In the genomic region with DNA sequence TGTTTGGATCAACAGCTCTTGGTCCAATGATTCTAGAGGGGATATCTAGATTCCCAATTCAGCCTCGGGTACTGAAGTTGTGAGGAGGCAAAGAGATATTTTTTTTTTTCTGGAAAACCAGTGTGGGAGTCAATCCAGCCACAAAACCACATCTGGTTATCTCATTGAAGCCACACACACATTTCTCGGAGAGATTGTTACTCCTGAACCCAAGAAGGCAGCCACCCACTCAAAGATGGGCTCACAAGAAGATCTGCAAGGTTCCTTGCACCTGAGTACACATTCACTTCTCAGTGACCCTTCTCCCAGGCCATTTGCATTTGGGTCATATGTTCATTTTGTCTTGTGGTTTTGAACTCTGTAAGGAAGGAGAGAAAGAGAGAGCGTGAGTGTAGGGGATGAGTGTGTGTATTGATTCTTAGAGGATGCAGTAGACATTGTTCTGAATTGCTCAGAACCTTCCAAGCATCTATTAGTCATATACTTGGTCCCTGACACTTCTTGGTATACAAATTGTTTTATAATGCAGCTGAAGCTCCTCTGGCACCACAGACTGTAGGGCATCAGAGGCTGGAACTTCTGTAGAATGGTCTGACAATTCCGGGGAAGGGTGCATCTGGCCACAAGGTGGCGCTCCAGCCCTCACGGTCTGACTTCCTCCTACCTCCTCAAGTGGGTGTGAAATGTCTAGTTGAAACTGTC, we compare ENCODE assay signal across 8 cellular contexts. TPM values are rescaled to one million over a fixed set of nuclear protein-coding genes. Genes with fewer than 3 reads are reported as not detected.
A peak's percentile ranks its signal among the peaks of the same experiment; 100 is the strongest.
DNase-seq lines count a peak whose midpoint lies in the region; ATAC-seq and TF ChIP-seq lines count a peak whose summit lies in the region.

No MANE protein-coding gene starts in this region.

- peak; percentile 51 to 84 (median 63) for DNase-seq in CD4-positive, CD25-positive, alpha-beta regulatory T cell
- DNase-seq in NOMO-1 (lab: John Stamatoyannopoulos, UW; ENCODE audit: unreplicated experiment in 2 of 2) (peak; percentile 54 to 82), mesothelial cell of epicardium (ENCODE audit: low spot score in 2 of 2, unreplicated experiment in 2 of 2) (peak; percentile 59 to 77)
- peak; percentile 62 to 88 (median 72) for DNase-seq in activated CD8-positive, alpha-beta memory T cell treated with anti-CD3 and anti-CD28 coated beads for 48 hours (ENCODE audit: low read depth in 2 of 3, low spot score in 2 of 3)
- peak; percentile 78 to 79 (median 79) for DNase-seq in effector memory CD8-positive, alpha-beta T cell
- DNase-seq in stimulated activated CD8-positive, alpha-beta memory T cell treated with anti-CD3 and anti-CD28 coated beads, Interleukin-4, amount 100 ng/mL, for 1 hour (ENCODE audit: low read depth in 2 of 2, low spot score in 1 of 2): peak; percentile 72 to 73

- no peak overlapping the region for H3K27ac Mint-ChIP-seq in CD4-positive, CD25-positive, alpha-beta regulatory T cell
- H3K27ac Mint-ChIP-seq in effector memory CD8-positive, alpha-beta T cell: no peak overlapping the region
- no peak overlapping the region for H3K27ac Mint-ChIP-seq in mesothelial cell of epicardium

- no peak overlapping the region for H3K4me3 Mint-ChIP-seq in CD4-positive, CD25-positive, alpha-beta regulatory T cell
- no peak overlapping the region for H3K4me3 Mint-ChIP-seq in effector memory CD8-positive, alpha-beta T cell
- no peak overlapping the region for H3K4me3 Mint-ChIP-seq in mesothelial cell of epicardium

- peak; percentile 88 for TF ChIP-seq CTCF in mesothelial cell of epicardium (IDR thresholded peaks at IDR 0.05; ENCODE audit: unreplicated experiment)

- no peaks in the 10 kb centered on the region for H3K9me3 Mint-ChIP-seq in CD4-positive, CD25-positive, alpha-beta regulatory T cell
- H3K9me3 Mint-ChIP-seq in effector memory CD8-positive, alpha-beta T cell: no peaks in the 10 kb centered on the region
- H3K9me3 Mint-ChIP-seq in mesothelial cell of epicardium: no peaks in the 10 kb centered on the region

- ATAC-seq in CD4-positive, CD25-positive, alpha-beta regulatory T cell (ENCODE audit: low read depth in 2 of 2): peak; percentile 82 to 88
- ATAC-seq in GM19372 (IDR thresholded peaks at IDR 0.05; ENCODE audit: low read depth, unreplicated experiment) (peak; percentile 67), HG03571 (IDR thresholded peaks at IDR 0.05; ENCODE audit: unreplicated experiment) (peak; percentile 83)
- ATAC-seq in effector memory CD8-positive, alpha-beta T cell (replicated peaks): peak; percentile 97

- no peaks in the 10 kb centered on the region for H3K27me3 ChIP-seq in CD4-positive, CD25-positive, alpha-beta regulatory T cell (ENCODE audit: control insufficient read depth, insufficient read depth, low read length)

- no peak overlapping the region for H3K4me3 ChIP-seq in CD4-positive, CD25-positive, alpha-beta regulatory T cell (ENCODE audit: low read depth, low read length)

- H3K4me1 ChIP-seq in CD4-positive, CD25-positive, alpha-beta regulatory T cell (ENCODE audit: control insufficient read depth, insufficient read depth, low read length, poor library complexity, severe bottlenecking): no peaks in the 10 kb centered on the region

- peaks cover 9% of the 10 kb centered on the region for H3K27me3 Mint-ChIP-seq in CD4-positive, CD25-positive, alpha-beta regulatory T cell
- no peaks in the 10 kb centered on the region for H3K27me3 Mint-ChIP-seq in effector memory CD8-positive, alpha-beta T cell
- peaks cover 16% of the 10 kb centered on the region for H3K27me3 Mint-ChIP-seq in mesothelial cell of epicardium (ENCODE audit: low read depth)

- peaks cover 0 to 4% (median under 1%) of the 10 kb centered on the region in 4 donors for H3K4me1 Mint-ChIP-seq in CD4-positive, CD25-positive, alpha-beta regulatory T cell
- peaks cover 3 to 6% of the 10 kb centered on the region in 2 donors for H3K4me1 Mint-ChIP-seq in effector memory CD8-positive, alpha-beta T cell (ENCODE audit: low read depth in 2 of 2)
- no peaks in the 10 kb centered on the region for H3K4me1 Mint-ChIP-seq in mesothelial cell of epicardium

- no peaks in the 10 kb centered on the region for H3K36me3 Mint-ChIP-seq in CD4-positive, CD25-positive, alpha-beta regulatory T cell
- peaks cover 3% of the 10 kb centered on the region for H3K36me3 Mint-ChIP-seq in effector memory CD8-positive, alpha-beta T cell (ENCODE audit: insufficient read depth)
- no peaks in the 10 kb centered on the region for H3K36me3 Mint-ChIP-seq in mesothelial cell of epicardium

- no peak overlapping the region for H3K27ac ChIP-seq in CD4-positive, CD25-positive, alpha-beta regulatory T cell (ENCODE audit: insufficient read depth, low read length, poor library complexity, severe bottlenecking)

- H3K9me3 ChIP-seq in CD4-positive, CD25-positive, alpha-beta regulatory T cell (ENCODE audit: control insufficient read depth in 2 of 2, low read length in 2 of 2): no peaks in the 10 kb centered on the region

- H3K36me3 ChIP-seq in CD4-positive, CD25-positive, alpha-beta regulatory T cell (ENCODE audit: control insufficient read depth, insufficient read depth, low read length): no peaks in the 10 kb centered on the region

RNA-seq across cellular contexts. Expression of a gene that starts 39.3 kb away (rescaled TPM):
- total RNA-seq in CD4-positive, CD25-positive, alpha-beta regulatory T cell: 631 TPM
- polyA plus RNA-seq in CD4-positive, CD25-positive, alpha-beta regulatory T cell: 100 to 1,000 TPM; 187 to 233 (median 205) TPM
- total RNA-seq in mesothelial cell of epicardium: 217 to 228 TPM (median 222 TPM) in 3 replicates
